In the genomic region with DNA sequence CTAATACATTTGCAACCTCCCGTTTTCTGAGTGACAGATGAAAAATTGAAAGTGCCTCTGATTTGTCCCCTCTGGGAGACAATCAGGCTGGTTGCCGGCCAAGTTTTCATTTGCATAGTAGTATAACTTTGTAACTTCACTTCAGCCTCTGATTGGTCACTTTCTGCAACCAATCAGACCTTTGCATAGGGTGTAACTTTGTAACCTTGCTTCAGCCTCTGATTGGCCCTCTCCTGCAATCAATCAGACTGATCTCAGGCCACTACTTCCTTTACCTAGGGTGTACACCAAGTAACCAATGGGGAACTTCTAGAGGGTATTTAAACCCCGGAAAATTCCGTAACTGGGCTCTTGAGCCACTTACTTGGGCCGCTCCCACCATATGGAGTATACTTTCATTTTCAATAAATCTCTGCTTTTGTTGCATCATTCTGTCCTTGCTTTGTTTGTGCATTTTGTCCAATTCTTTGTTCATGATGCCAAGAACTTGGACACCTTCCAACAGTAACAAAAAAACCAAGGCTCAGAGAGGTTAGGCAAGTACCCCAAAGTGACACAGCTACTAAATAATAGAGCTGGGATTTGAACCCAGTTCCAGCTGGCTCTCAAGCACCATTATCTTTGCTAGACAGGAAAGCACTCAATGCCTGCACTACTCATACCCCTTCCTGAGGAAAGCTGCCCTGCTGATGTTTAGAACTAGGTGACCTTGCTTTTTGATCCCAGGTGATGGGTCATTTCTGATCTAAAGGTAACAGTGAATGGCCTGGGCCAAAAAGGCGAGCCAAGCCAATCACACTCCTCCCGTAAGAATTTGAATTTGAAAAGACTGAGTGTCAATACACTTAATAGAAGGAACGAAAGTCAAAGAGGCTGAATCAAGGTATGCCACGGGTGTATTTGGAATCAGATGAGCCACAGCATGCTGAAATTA, we compare ENCODE assay signal across 14 cellular contexts. TPM values are rescaled to one million over a fixed set of nuclear protein-coding genes. Genes with fewer than 3 reads are reported as not detected.
A peak's percentile ranks its signal among the peaks of the same experiment; 100 is the strongest.
DNase-seq lines count a peak whose midpoint lies in the region; ATAC-seq and TF ChIP-seq lines count a peak whose summit lies in the region.
"Had no signal": no experiment of that assay in that cellular context is flagged by ENCODE, and none has a peak within 500 bp of the region (broad histone marks: within the 10 kb centered on the region; RNA-seq: fewer than 3 reads in every experiment).

No MANE protein-coding gene starts in this region.

- DNase-seq in H9 (peak; percentile 64), NCI-H1048 (lab: John Stamatoyannopoulos, UW) (peak; percentile 61), choroid plexus epithelial cell (ENCODE audit: low read depth) (peak; percentile 63), myocyte (ENCODE audit: low read depth) (peak; percentile 3), osteocyte (ENCODE audit: extremely low spot score, unreplicated experiment) (no peak), SKM-1 treated with dmso at 0.1 percent for 144 hours (lab: John Stamatoyannopoulos, UW; ENCODE audit: unreplicated experiment) (no peak)
- DNase-seq in activated CD4-positive, alpha-beta T cell treated with anti-CD3 and anti-CD28 coated beads, Interleukin-2, amount 50 U/mL, for 4 hours, result no peak
- DNase-seq: activated B cell treated with CpG ODN at 0.5 μM for 24 hours; hippocampal formation; NCI-H2171 treated with DMSO at 0.1 percent for 48 hours; psoas muscle; stimulated activated CD4-positive, alpha-beta T cell treated with anti-CD3 and anti-CD28 coated beads, Interleukin-2, amount 100 ng/mL, for 48 hours; stimulated activated naive CD4-positive, alpha-beta T cell treated with Interleukin-2 at 50 U/mL for 16 hours had no signal

- no peak overlapping the region for H3T11ph ChIP-seq in H9 (ENCODE audit: low read length)

- no peaks in the 10 kb centered on the region for H3K27me3 ChIP-seq in H9 (ENCODE audit: insufficient read depth, low read length)

- H2BK12ac ChIP-seq in H9 (ENCODE audit: insufficient read length, low read depth, low read length), result no peak overlapping the region

- H2BK5ac ChIP-seq in H9 (ENCODE audit: insufficient read length, low read length), result no peak overlapping the region

- H3K9me3 Mint-ChIP-seq in H9 (no peaks in the 10 kb centered on the region), osteocyte (ENCODE audit: unreplicated experiment) (no peaks in the 10 kb centered on the region)

- H3K4me3 ChIP-seq in choroid plexus epithelial cell (ENCODE audit: low read depth, low read length), result no peak overlapping the region
- H3K4me3 ChIP-seq: psoas muscle had no signal

- no peak overlapping the region for H4K8ac ChIP-seq in H9 (replicated peaks; ENCODE audit: insufficient read length, low read depth, low read length)

- H3K36me3 Mint-ChIP-seq in H9 (ENCODE audit: insufficient read depth in 1 of 3, low read depth in 3 of 3), result no peaks in the 10 kb centered on the region
- no peaks in the 10 kb centered on the region for H3K36me3 Mint-ChIP-seq in osteocyte (ENCODE audit: unreplicated experiment)

- no peak overlapping the region for H2BK120ac ChIP-seq in H9 (ENCODE audit: low read depth, low read length, poor library complexity, severe bottlenecking)

- H3K23me2 ChIP-seq in H9 (ENCODE audit: insufficient read length, low read depth, low read length, poor library complexity, severe bottlenecking), result no peaks in the 10 kb centered on the region

- H3K4me3 Mint-ChIP-seq in H9, result no peak overlapping the region
- no peak overlapping the region for H3K4me3 Mint-ChIP-seq in osteocyte (ENCODE audit: unreplicated experiment)
- H3K4me3 Mint-ChIP-seq: activated B cell treated with CpG ODN at 0.5 μM for 24 hours had no signal

- no peak overlapping the region for H2BK15ac ChIP-seq in H9 (ENCODE audit: low read depth, low read length)

- no peaks in the 10 kb centered on the region for H4K20me1 ChIP-seq in H9 (ENCODE audit: control insufficient read depth, insufficient read depth, insufficient read length)

- H3K4me2 ChIP-seq in H9 (ENCODE audit: insufficient read depth, insufficient read length, low read length), result no peak overlapping the region

- H3K27ac ChIP-seq in H9 (ENCODE audit: insufficient read length, low read depth, low read length), result no peak overlapping the region
- H3K27ac ChIP-seq: psoas muscle had no signal

- no peaks in the 10 kb centered on the region; the same call in 1 of the 2 replicates for H3K27me3 Mint-ChIP-seq in H9 (ENCODE audit: low read depth)
- no peaks in the 10 kb centered on the region for H3K27me3 Mint-ChIP-seq in osteocyte (ENCODE audit: unreplicated experiment)
- H3K27me3 Mint-ChIP-seq: activated B cell treated with CpG ODN at 0.5 μM for 24 hours had no signal

- no peak overlapping the region for H3K9ac ChIP-seq in H9 (ENCODE audit: extremely low read depth, insufficient read length, low read length)

- no CpG with 5 or more reads among the region's 9 CpGs for WGBS in H9 (ENCODE audit: extremely low coverage, insufficient read length, low lambda C conversion rate)

- no peak overlapping the region for H3K56ac ChIP-seq in H9 (ENCODE audit: insufficient read length, low read depth, low read length)

- H3K9me3 ChIP-seq in H9 (ENCODE audit: control insufficient read depth, low read depth, low read length), result no peaks in the 10 kb centered on the region
- H3K9me3 ChIP-seq: psoas muscle had no signal

- no peak for ATAC-seq in HG02870 (IDR thresholded peaks at IDR 0.05; ENCODE audit: unreplicated experiment)
- ATAC-seq: psoas muscle had no signal

- TF ChIP-seq CTCF in H9 (conservative IDR thresholded peaks at IDR 0.05) (no peak), choroid plexus epithelial cell (conservative IDR thresholded peaks at IDR 0.05; ENCODE audit: low read depth, low read length) (no peak), osteocyte (IDR thresholded peaks at IDR 0.05) (no peak)

- no peak overlapping the region for H3K18ac ChIP-seq in H9 (ENCODE audit: insufficient read length, low read depth, low read length)

- no peak overlapping the region for H4K91ac ChIP-seq in H9 (ENCODE audit: insufficient read length, low read depth, low read length)

- no peak overlapping the region for H2BK20ac ChIP-seq in H9 (ENCODE audit: low read depth, low read length, poor library complexity, severe bottlenecking)

- H3K14ac ChIP-seq in H9 (ENCODE audit: insufficient read depth, low read length), result no peak overlapping the region

- H2AK5ac ChIP-seq in H9 (ENCODE audit: insufficient read length, low read length), result no peak overlapping the region

- H3K79me2 ChIP-seq in H9 (ENCODE audit: insufficient read depth, low read length), result no peaks in the 10 kb centered on the region; the same call in 1 of the 2 replicates

- H3K4me1 ChIP-seq in H9 (ENCODE audit: insufficient read depth, low read length), result peaks cover 2% of the 10 kb centered on the region; the same call in 1 of the 2 replicates
- H3K4me1 ChIP-seq: psoas muscle had no signal

- peak overlapping the region in 1 of 3 experiments; percentile 69; a peak in 3 of 7 replicates for H3K27ac Mint-ChIP-seq in H9
- H3K27ac Mint-ChIP-seq in osteocyte (ENCODE audit: unreplicated experiment), result no peak overlapping the region
- H3K27ac Mint-ChIP-seq: activated B cell treated with CpG ODN at 0.5 μM for 24 hours had no signal

- no peak overlapping the region for H3K23ac ChIP-seq in H9 (ENCODE audit: insufficient read length, low read depth, low read length)

- H4K5ac ChIP-seq in H9 (ENCODE audit: insufficient read length, low read depth, low read length), result no peak overlapping the region

- no peak overlapping the region for H2AFZ ChIP-seq in H9 (ENCODE audit: low read length)

- H3K4ac ChIP-seq in H9 (ENCODE audit: low read depth, low read length), result no peak overlapping the region

- peaks cover 7 to 15% of the 10 kb centered on the region in 2 experiments for H3K4me1 Mint-ChIP-seq in H9
- H3K4me1 Mint-ChIP-seq in osteocyte (ENCODE audit: unreplicated experiment), result no peaks in the 10 kb centered on the region
- H3K4me1 Mint-ChIP-seq: activated B cell treated with CpG ODN at 0.5 μM for 24 hours had no signal

- H3K79me1 ChIP-seq in H9 (ENCODE audit: insufficient read depth, low read depth, low read length, poor library complexity, severe bottlenecking), result no peaks in the 10 kb centered on the region

RNA-seq across cellular contexts. Expression of a gene that starts 10.9 kb away (rescaled TPM):
- 0.17 and 0.20 TPM in 2 replicates for total RNA-seq in H9 (2021)
- total RNA-seq in myocyte, result 39.9 and 120 TPM in 2 replicates
- polyA plus RNA-seq in myocyte (2012), result 22.3 TPM
- 0.46 and 0.63 TPM in 2 replicates for total RNA-seq in osteocyte

RNA-seq across cellular contexts. Expression of a gene that starts 16.9 kb away (rescaled TPM):
- total RNA-seq in H9 (2021) (279 and 284 TPM in 2 replicates), myocyte (680 and 760 TPM in 2 replicates), osteocyte (475 and 500 TPM in 2 replicates)
- polyA plus RNA-seq in myocyte (2012), result 776 TPM

RNA-seq across cellular contexts. Expression of a gene that starts 31.3 kb away (rescaled TPM):
- total RNA-seq in H9 (2021), result 166 and 180 TPM in 2 replicates
- total RNA-seq in myocyte, result 284 and 330 TPM in 2 replicates
- polyA plus RNA-seq in myocyte (2012), result 624 TPM
- total RNA-seq in osteocyte, result 222 and 230 TPM in 2 replicates

Comparison
In these comparisons a context has a peak if more than half of its experiments do, and no peak if none do; other contexts are left out.
1. DNase-seq: peak in H9 (single experiment), NCI-H1048 (single experiment), choroid plexus epithelial cell (single experiment) and myocyte (single experiment); none in osteocyte (single experiment), activated CD4-positive, alpha-beta T cell treated with anti-CD3 and anti-CD28 coated beads, Interleukin-2, amount 50 U/mL, for 4 hours (0 of 2) and SKM-1 treated with dmso at 0.1 percent for 144 hours (single experiment).
2. RNA of a gene that starts 10.9 kb away (total RNA-seq): 39.9 to 120 TPM in myocyte; 0.46 to 0.63 TPM in osteocyte and 0.17 to 0.20 TPM in H9; every median in the first group is over 10 times any median in the second.